1 cellular context compared by ENCODE assay signal in the genomic region with DNA sequence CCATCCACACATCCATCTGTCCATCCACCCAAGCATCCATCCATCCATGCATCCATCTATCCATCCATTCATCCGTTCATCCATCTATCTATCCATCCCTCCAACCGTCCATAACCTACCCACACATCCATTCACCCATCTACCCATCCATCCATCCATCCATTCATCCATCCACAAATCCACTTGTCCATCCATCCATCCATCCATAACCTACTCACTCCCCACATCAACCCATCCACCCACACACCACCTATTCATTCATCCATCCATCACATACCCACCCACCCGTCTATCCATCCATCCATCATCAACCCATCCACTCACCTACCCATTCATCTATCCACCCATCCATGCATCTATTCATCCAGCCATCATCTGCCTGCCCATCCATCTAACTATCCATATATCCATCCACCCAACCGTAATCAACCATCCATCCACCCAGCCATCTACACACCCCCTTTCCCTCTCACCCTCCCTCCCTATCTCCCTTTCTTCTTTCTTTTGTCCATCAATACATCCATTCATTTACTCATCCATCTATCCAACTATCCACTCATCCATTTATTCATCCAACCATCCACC.
TF ChIP-seq lines count a peak whose summit lies in the region.

No MANE protein-coding gene starts in this region.

TF ChIP-seq in WTC11, 78 proteins besides CTCF, POLR2A, EP300 and RAD21:
- TF ChIP-seq CREM (CRISPR knock-in tag; IDR thresholded peaks at IDR 0.05) (no peak), SMAD3 (CRISPR knock-in tag; IDR thresholded peaks at IDR 0.05; ENCODE audit: borderline replicate concordance) (no peak), NR1H2 (CRISPR knock-in tag; IDR thresholded peaks at IDR 0.05) (no peak), ETV6 (CRISPR knock-in tag; IDR thresholded peaks at IDR 0.05) (no peak), TEAD1 (CRISPR knock-in tag; IDR thresholded peaks at IDR 0.05) (no peak), TEAD4 (CRISPR knock-in tag; IDR thresholded peaks at IDR 0.05) (no peak), IRF2 (CRISPR knock-in tag; IDR thresholded peaks at IDR 0.05; ENCODE audit: borderline replicate concordance, low read depth) (no peak), RORB (CRISPR knock-in tag; IDR thresholded peaks at IDR 0.05) (no peak), ESRRA (CRISPR knock-in tag; IDR thresholded peaks at IDR 0.05; ENCODE audit: borderline replicate concordance) (no peak), OVOL2 (CRISPR knock-in tag; IDR thresholded peaks at IDR 0.05; ENCODE audit: borderline replicate concordance) (no peak)
- TF ChIP-seq, protein P1, sequence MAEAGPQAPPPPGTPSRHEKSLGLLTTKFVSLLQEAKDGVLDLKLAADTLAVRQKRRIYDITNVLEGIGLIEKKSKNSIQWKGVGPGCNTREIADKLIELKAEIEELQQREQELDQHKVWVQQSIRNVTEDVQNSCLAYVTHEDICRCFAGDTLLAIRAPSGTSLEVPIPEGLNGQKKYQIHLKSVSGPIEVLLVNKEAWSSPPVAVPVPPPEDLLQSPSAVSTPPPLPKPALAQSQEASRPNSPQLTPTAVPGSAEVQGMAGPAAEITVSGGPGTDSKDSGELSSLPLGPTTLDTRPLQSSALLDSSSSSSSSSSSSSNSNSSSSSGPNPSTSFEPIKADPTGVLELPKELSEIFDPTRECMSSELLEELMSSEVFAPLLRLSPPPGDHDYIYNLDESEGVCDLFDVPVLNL (CRISPR knock-in tag; IDR thresholded peaks at IDR 0.05; ENCODE audit: borderline replicate concordance, low read depth) = no peak
- TF ChIP-seq, protein P2, sequence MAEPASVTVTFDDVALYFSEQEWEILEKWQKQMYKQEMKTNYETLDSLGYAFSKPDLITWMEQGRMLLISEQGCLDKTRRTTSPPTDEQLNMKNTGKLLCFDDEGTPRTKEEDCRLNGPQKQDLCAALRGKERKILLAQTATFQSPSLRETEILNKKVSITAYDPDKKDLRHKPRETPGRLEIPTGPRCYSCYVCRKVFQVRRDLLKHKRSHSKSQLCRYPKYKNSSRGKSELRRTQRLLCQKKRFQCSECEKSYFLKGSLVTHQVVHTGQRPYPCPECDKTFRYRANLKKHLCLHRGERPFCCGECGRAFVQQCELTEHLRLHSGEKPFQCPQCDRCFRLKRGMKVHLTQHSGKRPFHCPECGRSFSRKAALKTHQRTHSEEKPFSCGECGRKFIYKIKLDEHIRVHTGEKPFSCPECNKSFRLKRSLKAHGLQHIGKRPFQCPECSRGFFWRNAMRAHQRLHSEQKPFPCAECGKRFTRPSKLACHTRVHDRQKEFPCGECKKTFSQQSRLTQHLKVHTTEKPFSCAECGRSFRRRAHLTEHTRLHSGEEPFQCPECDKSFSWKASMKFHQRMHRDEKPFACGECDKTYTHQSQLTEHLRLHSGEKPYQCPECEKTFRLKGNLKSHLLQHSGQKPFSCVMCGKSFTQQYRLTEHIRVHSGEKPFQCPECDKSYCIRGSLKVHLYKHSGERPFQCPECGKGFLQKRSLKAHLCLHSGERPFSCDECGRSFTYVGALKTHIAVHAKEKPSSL (CRISPR knock-in tag; conservative IDR thresholded peaks at IDR 0.05) = no peak
- TF ChIP-seq, protein P3, sequence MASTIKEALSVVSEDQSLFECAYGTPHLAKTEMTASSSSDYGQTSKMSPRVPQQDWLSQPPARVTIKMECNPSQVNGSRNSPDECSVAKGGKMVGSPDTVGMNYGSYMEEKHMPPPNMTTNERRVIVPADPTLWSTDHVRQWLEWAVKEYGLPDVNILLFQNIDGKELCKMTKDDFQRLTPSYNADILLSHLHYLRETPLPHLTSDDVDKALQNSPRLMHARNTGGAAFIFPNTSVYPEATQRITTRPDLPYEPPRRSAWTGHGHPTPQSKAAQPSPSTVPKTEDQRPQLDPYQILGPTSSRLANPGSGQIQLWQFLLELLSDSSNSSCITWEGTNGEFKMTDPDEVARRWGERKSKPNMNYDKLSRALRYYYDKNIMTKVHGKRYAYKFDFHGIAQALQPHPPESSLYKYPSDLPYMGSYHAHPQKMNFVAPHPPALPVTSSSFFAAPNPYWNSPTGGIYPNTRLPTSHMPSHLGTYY (CRISPR knock-in tag; IDR thresholded peaks at IDR 0.05) = no peak
- TF ChIP-seq, protein P4, sequence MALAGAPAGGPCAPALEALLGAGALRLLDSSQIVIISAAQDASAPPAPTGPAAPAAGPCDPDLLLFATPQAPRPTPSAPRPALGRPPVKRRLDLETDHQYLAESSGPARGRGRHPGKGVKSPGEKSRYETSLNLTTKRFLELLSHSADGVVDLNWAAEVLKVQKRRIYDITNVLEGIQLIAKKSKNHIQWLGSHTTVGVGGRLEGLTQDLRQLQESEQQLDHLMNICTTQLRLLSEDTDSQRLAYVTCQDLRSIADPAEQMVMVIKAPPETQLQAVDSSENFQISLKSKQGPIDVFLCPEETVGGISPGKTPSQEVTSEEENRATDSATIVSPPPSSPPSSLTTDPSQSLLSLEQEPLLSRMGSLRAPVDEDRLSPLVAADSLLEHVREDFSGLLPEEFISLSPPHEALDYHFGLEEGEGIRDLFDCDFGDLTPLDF (CRISPR knock-in tag; IDR thresholded peaks at IDR 0.05) = no peak
- TF ChIP-seq, protein P5, sequence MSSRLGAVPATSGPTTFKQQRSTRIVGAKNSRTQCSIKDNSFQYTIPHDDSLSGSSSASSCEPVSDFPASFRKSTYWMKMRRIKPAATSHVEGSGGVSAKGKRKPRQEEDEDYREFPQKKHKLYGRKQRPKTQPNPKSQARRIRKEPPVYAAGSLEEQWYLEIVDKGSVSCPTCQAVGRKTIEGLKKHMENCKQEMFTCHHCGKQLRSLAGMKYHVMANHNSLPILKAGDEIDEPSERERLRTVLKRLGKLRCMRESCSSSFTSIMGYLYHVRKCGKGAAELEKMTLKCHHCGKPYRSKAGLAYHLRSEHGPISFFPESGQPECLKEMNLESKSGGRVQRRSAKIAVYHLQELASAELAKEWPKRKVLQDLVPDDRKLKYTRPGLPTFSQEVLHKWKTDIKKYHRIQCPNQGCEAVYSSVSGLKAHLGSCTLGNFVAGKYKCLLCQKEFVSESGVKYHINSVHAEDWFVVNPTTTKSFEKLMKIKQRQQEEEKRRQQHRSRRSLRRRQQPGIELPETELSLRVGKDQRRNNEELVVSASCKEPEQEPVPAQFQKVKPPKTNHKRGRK (CRISPR knock-in tag; IDR thresholded peaks at IDR 0.05; ENCODE audit: borderline replicate concordance) = no peak
TF ChIP-seq in WTC11: peak in this region for 0.
